In the genomic region with DNA sequence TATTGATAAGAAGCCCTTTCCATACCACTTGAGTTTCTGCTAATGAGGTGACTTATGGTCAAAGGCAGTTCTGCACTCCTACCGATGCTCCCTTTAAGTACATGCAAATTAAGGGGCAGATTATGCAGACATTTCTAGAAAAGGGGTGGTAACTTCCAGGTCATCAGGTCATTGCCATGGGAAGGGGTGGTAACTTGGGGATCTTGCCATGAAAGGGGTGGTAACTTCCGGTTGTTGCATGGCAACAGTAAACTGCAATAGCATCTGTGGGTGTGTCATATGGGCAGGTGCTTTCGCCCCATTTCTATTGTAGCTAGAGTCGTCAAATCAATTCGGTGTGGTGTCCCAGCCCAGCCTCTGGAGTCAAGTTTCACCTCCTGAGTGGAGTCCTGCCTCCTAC, we compare ENCODE assay signal across 1 cellular context.
TF ChIP-seq lines count a peak whose summit lies in the region.

No MANE protein-coding gene starts in this region.

TF ChIP-seq in K562, 482 proteins besides CTCF, POLR2A, EP300 and RAD21 (continued from another document):
- TF ChIP-seq, protein P1, sequence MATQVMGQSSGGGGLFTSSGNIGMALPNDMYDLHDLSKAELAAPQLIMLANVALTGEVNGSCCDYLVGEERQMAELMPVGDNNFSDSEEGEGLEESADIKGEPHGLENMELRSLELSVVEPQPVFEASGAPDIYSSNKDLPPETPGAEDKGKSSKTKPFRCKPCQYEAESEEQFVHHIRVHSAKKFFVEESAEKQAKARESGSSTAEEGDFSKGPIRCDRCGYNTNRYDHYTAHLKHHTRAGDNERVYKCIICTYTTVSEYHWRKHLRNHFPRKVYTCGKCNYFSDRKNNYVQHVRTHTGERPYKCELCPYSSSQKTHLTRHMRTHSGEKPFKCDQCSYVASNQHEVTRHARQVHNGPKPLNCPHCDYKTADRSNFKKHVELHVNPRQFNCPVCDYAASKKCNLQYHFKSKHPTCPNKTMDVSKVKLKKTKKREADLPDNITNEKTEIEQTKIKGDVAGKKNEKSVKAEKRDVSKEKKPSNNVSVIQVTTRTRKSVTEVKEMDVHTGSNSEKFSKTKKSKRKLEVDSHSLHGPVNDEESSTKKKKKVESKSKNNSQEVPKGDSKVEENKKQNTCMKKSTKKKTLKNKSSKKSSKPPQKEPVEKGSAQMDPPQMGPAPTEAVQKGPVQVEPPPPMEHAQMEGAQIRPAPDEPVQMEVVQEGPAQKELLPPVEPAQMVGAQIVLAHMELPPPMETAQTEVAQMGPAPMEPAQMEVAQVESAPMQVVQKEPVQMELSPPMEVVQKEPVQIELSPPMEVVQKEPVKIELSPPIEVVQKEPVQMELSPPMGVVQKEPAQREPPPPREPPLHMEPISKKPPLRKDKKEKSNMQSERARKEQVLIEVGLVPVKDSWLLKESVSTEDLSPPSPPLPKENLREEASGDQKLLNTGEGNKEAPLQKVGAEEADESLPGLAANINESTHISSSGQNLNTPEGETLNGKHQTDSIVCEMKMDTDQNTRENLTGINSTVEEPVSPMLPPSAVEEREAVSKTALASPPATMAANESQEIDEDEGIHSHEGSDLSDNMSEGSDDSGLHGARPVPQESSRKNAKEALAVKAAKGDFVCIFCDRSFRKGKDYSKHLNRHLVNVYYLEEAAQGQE (CRISPR knock-in tag; IDR thresholded peaks at IDR 0.05; ENCODE audit: low read depth): no peak
- TF ChIP-seq, protein P2, sequence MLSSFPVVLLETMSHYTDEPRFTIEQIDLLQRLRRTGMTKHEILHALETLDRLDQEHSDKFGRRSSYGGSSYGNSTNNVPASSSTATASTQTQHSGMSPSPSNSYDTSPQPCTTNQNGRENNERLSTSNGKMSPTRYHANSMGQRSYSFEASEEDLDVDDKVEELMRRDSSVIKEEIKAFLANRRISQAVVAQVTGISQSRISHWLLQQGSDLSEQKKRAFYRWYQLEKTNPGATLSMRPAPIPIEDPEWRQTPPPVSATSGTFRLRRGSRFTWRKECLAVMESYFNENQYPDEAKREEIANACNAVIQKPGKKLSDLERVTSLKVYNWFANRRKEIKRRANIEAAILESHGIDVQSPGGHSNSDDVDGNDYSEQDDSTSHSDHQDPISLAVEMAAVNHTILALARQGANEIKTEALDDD (IDR thresholded peaks at IDR 0.05): no peak
- TF ChIP-seq HNRNPK (IDR thresholded peaks at IDR 0.05; ENCODE audit: low read depth, low read length, poor library complexity, severe bottlenecking): no peak
- TF ChIP-seq POLR2AphosphoS5 (IDR thresholded peaks at IDR 0.05; ENCODE audit: control insufficient read depth, insufficient read depth, low read depth, low read length): no peak
- TF ChIP-seq ZNF445 (CRISPR knock-in tag; IDR thresholded peaks at IDR 0.05; ENCODE audit: low read depth): no peak
- no peak for TF ChIP-seq MCM3 (IDR thresholded peaks at IDR 0.05)
- peak; percentile 76 for TF ChIP-seq NR2C2 (CRISPR knock-in tag; IDR thresholded peaks at IDR 0.05)
- TF ChIP-seq NR2C2 (tag; IDR thresholded peaks at IDR 0.05): peak; percentile 92
- TF ChIP-seq GATAD2A (IDR thresholded peaks at IDR 0.05): no peak
- no peak for TF ChIP-seq ATF1 (CRISPR knock-in tag; IDR thresholded peaks at IDR 0.05)
- TF ChIP-seq ATF1 (tag; IDR thresholded peaks at IDR 0.05): no peak
- TF ChIP-seq, protein P3, sequence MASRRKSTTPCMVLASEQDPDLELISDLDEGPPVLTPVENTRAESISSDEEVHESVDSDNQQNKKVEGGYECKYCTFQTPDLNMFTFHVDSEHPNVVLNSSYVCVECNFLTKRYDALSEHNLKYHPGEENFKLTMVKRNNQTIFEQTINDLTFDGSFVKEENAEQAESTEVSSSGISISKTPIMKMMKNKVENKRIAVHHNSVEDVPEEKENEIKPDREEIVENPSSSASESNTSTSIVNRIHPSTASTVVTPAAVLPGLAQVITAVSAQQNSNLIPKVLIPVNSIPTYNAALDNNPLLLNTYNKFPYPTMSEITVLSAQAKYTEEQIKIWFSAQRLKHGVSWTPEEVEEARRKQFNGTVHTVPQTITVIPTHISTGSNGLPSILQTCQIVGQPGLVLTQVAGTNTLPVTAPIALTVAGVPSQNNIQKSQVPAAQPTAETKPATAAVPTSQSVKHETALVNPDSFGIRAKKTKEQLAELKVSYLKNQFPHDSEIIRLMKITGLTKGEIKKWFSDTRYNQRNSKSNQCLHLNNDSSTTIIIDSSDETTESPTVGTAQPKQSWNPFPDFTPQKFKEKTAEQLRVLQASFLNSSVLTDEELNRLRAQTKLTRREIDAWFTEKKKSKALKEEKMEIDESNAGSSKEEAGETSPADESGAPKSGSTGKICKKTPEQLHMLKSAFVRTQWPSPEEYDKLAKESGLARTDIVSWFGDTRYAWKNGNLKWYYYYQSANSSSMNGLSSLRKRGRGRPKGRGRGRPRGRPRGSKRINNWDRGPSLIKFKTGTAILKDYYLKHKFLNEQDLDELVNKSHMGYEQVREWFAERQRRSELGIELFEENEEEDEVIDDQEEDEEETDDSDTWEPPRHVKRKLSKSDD (conservative IDR thresholded peaks at IDR 0.05; ENCODE audit: low read length): no peak
- no peak for TF ChIP-seq ZFP36 (IDR thresholded peaks at IDR 0.05; ENCODE audit: low read depth, low read length, partially characterized antibody)
- TF ChIP-seq, protein P4, sequence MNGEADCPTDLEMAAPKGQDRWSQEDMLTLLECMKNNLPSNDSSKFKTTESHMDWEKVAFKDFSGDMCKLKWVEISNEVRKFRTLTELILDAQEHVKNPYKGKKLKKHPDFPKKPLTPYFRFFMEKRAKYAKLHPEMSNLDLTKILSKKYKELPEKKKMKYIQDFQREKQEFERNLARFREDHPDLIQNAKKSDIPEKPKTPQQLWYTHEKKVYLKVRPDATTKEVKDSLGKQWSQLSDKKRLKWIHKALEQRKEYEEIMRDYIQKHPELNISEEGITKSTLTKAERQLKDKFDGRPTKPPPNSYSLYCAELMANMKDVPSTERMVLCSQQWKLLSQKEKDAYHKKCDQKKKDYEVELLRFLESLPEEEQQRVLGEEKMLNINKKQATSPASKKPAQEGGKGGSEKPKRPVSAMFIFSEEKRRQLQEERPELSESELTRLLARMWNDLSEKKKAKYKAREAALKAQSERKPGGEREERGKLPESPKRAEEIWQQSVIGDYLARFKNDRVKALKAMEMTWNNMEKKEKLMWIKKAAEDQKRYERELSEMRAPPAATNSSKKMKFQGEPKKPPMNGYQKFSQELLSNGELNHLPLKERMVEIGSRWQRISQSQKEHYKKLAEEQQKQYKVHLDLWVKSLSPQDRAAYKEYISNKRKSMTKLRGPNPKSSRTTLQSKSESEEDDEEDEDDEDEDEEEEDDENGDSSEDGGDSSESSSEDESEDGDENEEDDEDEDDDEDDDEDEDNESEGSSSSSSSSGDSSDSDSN (IDR thresholded peaks at IDR 0.05; ENCODE audit: borderline replicate concordance in 1 of 2, low read depth in 2 of 2, low read length in 2 of 2): no peak
